In genomic region chr4:3866813-3867129, GRCh38 we compare ENCODE assay signal across 18 cellular contexts.
A peak's percentile ranks its signal among the peaks of the same experiment; 100 is the strongest.
DNase-seq lines count a peak whose midpoint lies in the region; ATAC-seq, FAIRE-seq and TF ChIP-seq lines count a peak whose summit lies in the region.
"Had no signal": no experiment of that assay in that cellular context is flagged by ENCODE, and none has a peak within 500 bp of the region (broad histone marks: within the 10 kb centered on the region; RNA-seq: fewer than 3 reads in every experiment).

No MANE protein-coding gene starts in this region.

- ATAC-seq in right cardiac atrium (no peak), WTC11 (no peak), HepG2 (peak; percentile 10; the same call in 1 of the 3 replicates)
- ATAC-seq: A549; CD8-positive, alpha-beta T cell had no signal

- TF ChIP-seq POLR2A in HepG2 (IDR thresholded peaks at IDR 0.05; ENCODE audit: insufficient read depth in 1 of 2, low read depth in 2 of 2, low read length in 2 of 2) (no peak), spleen (IDR thresholded peaks at IDR 0.05) (no peak), lower leg skin (IDR thresholded peaks at IDR 0.05) (no peak)

- H3K9me3 Mint-ChIP-seq in WTC11 = peaks cover 13% of the 10 kb centered on the region
- no peaks in the 10 kb centered on the region for H3K9me3 Mint-ChIP-seq in activated CD4-positive, alpha-beta T cell treated with anti-CD3 and anti-CD28 coated beads, Interleukin-2, amount 10 ng/mL, durations not matched to agents 7 days and 5 days
- H3K9me3 Mint-ChIP-seq: CD8-positive, alpha-beta T cell had no signal

- no peak overlapping the region for H3K27ac Mint-ChIP-seq in WTC11
- no peak overlapping the region for H3K27ac Mint-ChIP-seq in activated CD4-positive, alpha-beta T cell treated with anti-CD3 and anti-CD28 coated beads, Interleukin-2, amount 10 ng/mL, durations not matched to agents 7 days and 5 days
- H3K27ac Mint-ChIP-seq: CD14-positive monocyte; CD8-positive, alpha-beta T cell had no signal

- H3K4me2 ChIP-seq in HepG2 (ENCODE audit: low read depth, low read length) = no peak overlapping the region
- H3K4me2 ChIP-seq: A549 had no signal

- no peak overlapping the region for H3K4me3 Mint-ChIP-seq in WTC11
- H3K4me3 Mint-ChIP-seq in activated CD4-positive, alpha-beta T cell treated with anti-CD3 and anti-CD28 coated beads, Interleukin-2, amount 10 ng/mL, durations not matched to agents 7 days and 5 days = no peak overlapping the region
- H3K4me3 Mint-ChIP-seq: CD8-positive, alpha-beta T cell had no signal

- no peak overlapping the region for H3K9ac ChIP-seq in HepG2 (ENCODE audit: insufficient read depth, low read depth, low read length)

- no peaks in the 10 kb centered on the region for H4K20me1 ChIP-seq in HepG2 (ENCODE audit: insufficient read depth, low read length)

- peaks cover 13% of the 10 kb centered on the region for H3K27me3 Mint-ChIP-seq in WTC11 (ENCODE audit: low read depth)
- H3K27me3 Mint-ChIP-seq in activated CD4-positive, alpha-beta T cell treated with anti-CD3 and anti-CD28 coated beads, Interleukin-2, amount 10 ng/mL, durations not matched to agents 7 days and 5 days = peaks cover 13% of the 10 kb centered on the region

- H2AFZ ChIP-seq in HepG2 (ENCODE audit: low read length) = no peak overlapping the region

- CTCF ChIA-PET in WTC11 (lab: Charles Lee) = no interaction called here
- CTCF ChIA-PET in HepG2 (lab: Yijun Ruan, JAX; ENCODE audit: low intra/inter-chr PET ratio, low total read pairs) = no interaction called here
- CTCF ChIA-PET in activated CD4-positive, alpha-beta T cell treated with anti-CD3 and anti-CD28 coated beads, Interleukin-2, amount 10 ng/mL, durations not matched to agents 7 days and 5 days (lab: Charles Lee) = no interaction called here

- TF ChIP-seq CTCF in WTC11 (IDR thresholded peaks at IDR 0.05) (no peak), HepG2 (CRISPR knock-in tag; IDR thresholded peaks at IDR 0.05) (no peak), spleen (IDR thresholded peaks at IDR 0.05 in 8 of 11, conservative IDR thresholded peaks at IDR 0.05 in 3 of 11) (no peak), lower leg skin (IDR thresholded peaks at IDR 0.05) (no peak)

- no TSS peak for BruUV-seq in HepG2 (replicated peaks; lab: Mats Ljungman, UMichigan)

- no peak for TF ChIP-seq EP300 in HepG2 (IDR thresholded peaks at IDR 0.05; ENCODE audit: low read depth in 2 of 2, low read length in 2 of 2)
- no peak for TF ChIP-seq EP300 in HepG2 (CRISPR knock-in tag; IDR thresholded peaks at IDR 0.05; ENCODE audit: borderline replicate concordance)

- H3K4me1 ChIP-seq in right cardiac atrium (ENCODE audit: control insufficient read depth, insufficient read depth, low read length) = no peaks in the 10 kb centered on the region
- H3K4me1 ChIP-seq in HepG2 (ENCODE audit: insufficient read depth, low read length) = peaks cover 27% of the 10 kb centered on the region
- peaks cover 0 to 18% (median 8%) of the 10 kb centered on the region in 6 donors for H3K4me1 ChIP-seq in spleen
- H3K4me1 ChIP-seq: A549, BE2C, Caco-2 had no signal

- H3K79me2 ChIP-seq in HepG2 (ENCODE audit: insufficient read depth, low read length) = no peaks in the 10 kb centered on the region

- in situ Hi-C loops in HepG2 (cut with HindIII; ENCODE audit: extremely low pct_ligation_motif_present, low pct_unique_long_range_greater_than_20kb) = no loop called here

- H3K4me1 Mint-ChIP-seq in WTC11 = peaks cover 21% of the 10 kb centered on the region
- peaks cover 4% of the 10 kb centered on the region for H3K4me1 Mint-ChIP-seq in activated CD4-positive, alpha-beta T cell treated with anti-CD3 and anti-CD28 coated beads, Interleukin-2, amount 10 ng/mL, durations not matched to agents 7 days and 5 days

- no peaks in the 10 kb centered on the region for H3K27me3 ChIP-seq in right cardiac atrium (ENCODE audit: control insufficient read depth, insufficient read depth)
- peaks cover 3 to 66% of the 10 kb centered on the region in 2 experiments for H3K27me3 ChIP-seq in HepG2 (ENCODE audit: control insufficient read depth in 1 of 2, insufficient read depth in 2 of 2, low read length in 2 of 2)
- H3K27me3 ChIP-seq in spleen (replicated peaks in 1 of 7) = peaks cover 0 to 98% (median 23%) of the 10 kb centered on the region in 7 donors
- H3K27me3 ChIP-seq: BE2C had no signal

- no peaks in the 10 kb centered on the region for H3K9me3 ChIP-seq in right cardiac atrium (ENCODE audit: control insufficient read depth, low read length)
- no peaks in the 10 kb centered on the region for H3K9me3 ChIP-seq in HepG2 (ENCODE audit: low read length)
- H3K9me3 ChIP-seq in spleen = peaks cover 0 to 4% (median 0%) of the 10 kb centered on the region in 8 donors
- H3K9me3 ChIP-seq: A549, BE2C, Caco-2 had no signal

- no peak overlapping the region for H3K27ac ChIP-seq in right cardiac atrium (ENCODE audit: low read length)
- no peak overlapping the region for H3K27ac ChIP-seq in HepG2 (ENCODE audit: extremely low read length, insufficient read depth, low read length)
- no peak overlapping the region for H3K27ac ChIP-seq in spleen
- H3K27ac ChIP-seq: A549 had no signal

- no peak overlapping the region for H3K4me3 ChIP-seq in right cardiac atrium (ENCODE audit: low read length)
- no peak overlapping the region; a peak in 1 of 6 replicates for H3K4me3 ChIP-seq in HepG2 (replicated peaks in 1 of 3; ENCODE audit: insufficient read depth in 1 of 3, low read depth in 2 of 3, low read length in 3 of 3)
- H3K4me3 ChIP-seq in spleen = no peak overlapping the region
- H3K4me3 ChIP-seq in lower leg skin (ENCODE audit: low read depth, poor library complexity, severe bottlenecking) = no peak overlapping the region
- H3K4me3 ChIP-seq: A549 had no signal

- WGBS in right cardiac atrium = 83% methylated on average over 9 of the region's 9 CpGs
- WGBS in HepG2 (ENCODE audit: low lambda C conversion rate) = 47% methylated on average over 3 of the region's 9 CpGs
- WGBS in spleen, 5 donors = 81 to 94% (median 87%) methylated on average over 9 of the region's 9 CpGs
- 87% methylated on average over 9 of the region's 9 CpGs for WGBS in lower leg skin, 2 donors

- POLR2A ChIA-PET in WTC11 (lab: Charles Lee) = no interaction called here
- POLR2A ChIA-PET in HepG2 (lab: Yijun Ruan, JAX) = no interaction called here
- POLR2A ChIA-PET in activated CD4-positive, alpha-beta T cell treated with anti-CD3 and anti-CD28 coated beads, Interleukin-2, amount 10 ng/mL, durations not matched to agents 7 days and 5 days (lab: Charles Lee) = no interaction called here

- H3K36me3 Mint-ChIP-seq in WTC11 = peaks cover 7% of the 10 kb centered on the region
- H3K36me3 Mint-ChIP-seq in activated CD4-positive, alpha-beta T cell treated with anti-CD3 and anti-CD28 coated beads, Interleukin-2, amount 10 ng/mL, durations not matched to agents 7 days and 5 days (ENCODE audit: low read depth) = no peaks in the 10 kb centered on the region
- H3K36me3 Mint-ChIP-seq: CD14-positive monocyte; CD8-positive, alpha-beta T cell had no signal

- no peak for FAIRE-seq in HepG2 (lab: Jason Lieb, UNC)
- FAIRE-seq: A549, GM12892, H54 had no signal

- TF ChIP-seq RAD21 in HepG2 (CRISPR knock-in tag; IDR thresholded peaks at IDR 0.05) = no peak

- DNase-seq in cardiac septum (ENCODE audit: low spot score) (peak; percentile 10), right cardiac atrium (no peak), WTC11 (ENCODE audit: low spot score) (peak; percentile 4), HepG2 (ENCODE audit: low spot score) (no peak), spleen (peak; percentile 56), lower leg skin (ENCODE audit: low spot score in 2 of 2) (no peak), NCI-H2029 treated with DMSO at 0.1 percent for 48 hours (lab: John Stamatoyannopoulos, UW) (no peak)
- DNase-seq in activated CD4-positive, alpha-beta T cell treated with anti-CD3 and anti-CD28 coated beads, Interleukin-2, amount 10 ng/mL, durations not matched to agents 7 days and 5 days = no peak
- DNase-seq: BE2C; CD8-positive, alpha-beta T cell; DND-41; GDM1; IMR-90 had no signal

- intact Hi-C loops in cardiac septum (cut with DNase I) = no loop called here
- intact Hi-C loops in right cardiac atrium (cut with DNase I) = no loop called here
- intact Hi-C loops in HepG2 (cut with micrococcal nuclease; ENCODE audit: unreplicated experiment) = no loop called here
- intact Hi-C loops in spleen (cut with DNase I; ENCODE audit: low total_unique reads) = no loop called here
- intact Hi-C loops in lower leg skin (cut with DNase I; ENCODE audit: low total_unique reads) = no loop called here

- no peaks in the 10 kb centered on the region for H3K36me3 ChIP-seq in HepG2 (replicated peaks in 1 of 2; ENCODE audit: control insufficient read depth in 1 of 2, insufficient read depth in 2 of 2, low read length in 2 of 2)
- H3K36me3 ChIP-seq in spleen = no peaks in the 10 kb centered on the region
- H3K36me3 ChIP-seq: BE2C had no signal

TF ChIP-seq in WTC11, 78 proteins besides CTCF, POLR2A, EP300 and RAD21 (continues in another document):
- TF ChIP-seq GRHL2 (CRISPR knock-in tag; IDR thresholded peaks at IDR 0.05; ENCODE audit: insufficient replicate concordance, severe bottlenecking) = no peak

TF ChIP-seq in HepG2, 621 proteins besides CTCF, POLR2A, EP300 and RAD21 (continues in another document):
- no peak for TF ChIP-seq NFE2 (CRISPR knock-in tag; IDR thresholded peaks at IDR 0.05)
- TF ChIP-seq ZNF138 (CRISPR knock-in tag; IDR thresholded peaks at IDR 0.05; ENCODE audit: low read depth) = no peak
- TF ChIP-seq, protein P1, sequence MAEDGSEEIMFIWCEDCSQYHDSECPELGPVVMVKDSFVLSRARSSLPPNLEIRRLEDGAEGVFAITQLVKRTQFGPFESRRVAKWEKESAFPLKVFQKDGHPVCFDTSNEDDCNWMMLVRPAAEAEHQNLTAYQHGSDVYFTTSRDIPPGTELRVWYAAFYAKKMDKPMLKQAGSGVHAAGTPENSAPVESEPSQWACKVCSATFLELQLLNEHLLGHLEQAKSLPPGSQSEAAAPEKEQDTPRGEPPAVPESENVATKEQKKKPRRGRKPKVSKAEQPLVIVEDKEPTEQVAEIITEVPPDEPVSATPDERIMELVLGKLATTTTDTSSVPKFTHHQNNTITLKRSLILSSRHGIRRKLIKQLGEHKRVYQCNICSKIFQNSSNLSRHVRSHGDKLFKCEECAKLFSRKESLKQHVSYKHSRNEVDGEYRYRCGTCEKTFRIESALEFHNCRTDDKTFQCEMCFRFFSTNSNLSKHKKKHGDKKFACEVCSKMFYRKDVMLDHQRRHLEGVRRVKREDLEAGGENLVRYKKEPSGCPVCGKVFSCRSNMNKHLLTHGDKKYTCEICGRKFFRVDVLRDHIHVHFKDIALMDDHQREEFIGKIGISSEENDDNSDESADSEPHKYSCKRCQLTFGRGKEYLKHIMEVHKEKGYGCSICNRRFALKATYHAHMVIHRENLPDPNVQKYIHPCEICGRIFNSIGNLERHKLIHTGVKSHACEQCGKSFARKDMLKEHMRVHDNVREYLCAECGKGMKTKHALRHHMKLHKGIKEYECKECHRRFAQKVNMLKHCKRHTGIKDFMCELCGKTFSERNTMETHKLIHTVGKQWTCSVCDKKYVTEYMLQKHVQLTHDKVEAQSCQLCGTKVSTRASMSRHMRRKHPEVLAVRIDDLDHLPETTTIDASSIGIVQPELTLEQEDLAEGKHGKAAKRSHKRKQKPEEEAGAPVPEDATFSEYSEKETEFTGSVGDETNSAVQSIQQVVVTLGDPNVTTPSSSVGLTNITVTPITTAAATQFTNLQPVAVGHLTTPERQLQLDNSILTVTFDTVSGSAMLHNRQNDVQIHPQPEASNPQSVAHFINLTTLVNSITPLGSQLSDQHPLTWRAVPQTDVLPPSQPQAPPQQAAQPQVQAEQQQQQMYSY (CRISPR knock-in tag; IDR thresholded peaks at IDR 0.05) = no peak

Comparison
In these comparisons a context has a peak if more than half of its experiments do, and no peak if none do; other contexts are left out.
1. DNase-seq: peak in cardiac septum (single experiment), WTC11 (single experiment) and spleen (single experiment); none in right cardiac atrium (0 of 3), HepG2 (single experiment), lower leg skin (0 of 2), activated CD4-positive, alpha-beta T cell treated with anti-CD3 and anti-CD28 coated beads, Interleukin-2, amount 10 ng/mL, durations not matched to agents 7 days and 5 days (single experiment) and NCI-H2029 treated with DMSO at 0.1 percent for 48 hours (single experiment).